10 cellular contexts compared by ENCODE assay signal in genomic region chr22:24937114-24937513, GRCh38. TPM values are rescaled to one million over a fixed set of nuclear protein-coding genes. Genes with fewer than 3 reads are reported as not detected.
DNase-seq lines count a peak whose midpoint lies in the region; ATAC-seq, FAIRE-seq and TF ChIP-seq lines count a peak whose summit lies in the region.
"Had no signal": no experiment of that assay in that cellular context is flagged by ENCODE, and none has a peak within 500 bp of the region (broad histone marks: within the 10 kb centered on the region; RNA-seq: fewer than 3 reads in every experiment).

No MANE protein-coding gene starts in this region.

- H3K9me3 ChIP-seq in DND-41 (ENCODE audit: insufficient read depth, low read length, severe bottlenecking) (no peaks in the 10 kb centered on the region), keratinocyte (ENCODE audit: control insufficient read depth, low read depth, low read length) (no peaks in the 10 kb centered on the region)
- H3K9me3 ChIP-seq: right atrium auricular region had no signal

- H4K20me1 ChIP-seq in DND-41 (ENCODE audit: insufficient read depth, low read length), result no peaks in the 10 kb centered on the region
- no peaks in the 10 kb centered on the region for H4K20me1 ChIP-seq in keratinocyte (ENCODE audit: control insufficient read depth, extremely low read depth, insufficient read depth, low read length)

- H3K9me1 ChIP-seq in keratinocyte (ENCODE audit: control insufficient read depth, extremely low read depth, insufficient read depth, low read length), result no peaks in the 10 kb centered on the region

- DNase-seq in DND-41, result peak; percentile 6
- peak; percentile 42 for DNase-seq in HT1080 (ENCODE audit: low read depth)
- peak; percentile 49 for DNase-seq in SW480 (ENCODE audit: low spot score)
- no peak for DNase-seq in keratinocyte (ENCODE audit: low read depth, low spot score)
- no peak for DNase-seq in cardiac septum (ENCODE audit: low spot score)
- no peak for DNase-seq in GDM1 (lab: John Stamatoyannopoulos, UW)

- H3K4me3 ChIP-seq in DND-41 (ENCODE audit: low read depth in 1 of 2, low read length in 2 of 2) (no peak overlapping the region), keratinocyte (ENCODE audit: control insufficient read depth in 2 of 3, extremely low read depth in 1 of 3, insufficient read depth in 2 of 3, low read depth in 1 of 3, low read length in 3 of 3) (no peak overlapping the region)
- H3K4me3 ChIP-seq: right atrium auricular region had no signal

- H3K27ac ChIP-seq in DND-41 (ENCODE audit: low read length) (no peak overlapping the region), keratinocyte (ENCODE audit: control insufficient read depth, insufficient read depth, low read length) (no peak overlapping the region)
- H3K27ac ChIP-seq: right atrium auricular region had no signal

- H3K4me1 ChIP-seq in DND-41 (ENCODE audit: insufficient read depth, low read length) (no peaks in the 10 kb centered on the region), keratinocyte (ENCODE audit: control insufficient read depth, extremely low read depth, insufficient read depth, low read length) (no peaks in the 10 kb centered on the region)
- H3K4me1 ChIP-seq: right atrium auricular region had no signal

- H3K79me2 ChIP-seq in DND-41 (ENCODE audit: insufficient read depth, low read length), result no peaks in the 10 kb centered on the region
- H3K79me2 ChIP-seq in keratinocyte (ENCODE audit: control insufficient read depth, insufficient read depth, low read length), result no peaks in the 10 kb centered on the region

- intact Hi-C loops in cardiac septum (cut with DNase I), result no loop called here

- ATAC-seq in DND-41 (ENCODE audit: insufficient read depth, low read depth) (no peak; the same call in 2 of the 3 replicates), GM19023 (IDR thresholded peaks at IDR 0.05; ENCODE audit: unreplicated experiment) (no peak), GM21576 (IDR thresholded peaks at IDR 0.05; ENCODE audit: unreplicated experiment) (no peak)

- no peak overlapping the region for H2AFZ ChIP-seq in DND-41 (ENCODE audit: low read depth, low read length)
- H2AFZ ChIP-seq in keratinocyte (ENCODE audit: control insufficient read depth, low read length), result no peak overlapping the region

- H3K27me3 ChIP-seq in DND-41 (ENCODE audit: insufficient read depth, low read length, poor library complexity), result peaks cover 9% of the 10 kb centered on the region
- peaks cover 10% of the 10 kb centered on the region for H3K27me3 ChIP-seq in keratinocyte (ENCODE audit: control insufficient read depth, extremely low read depth, insufficient read depth, low read length)
- H3K27me3 ChIP-seq: right atrium auricular region had no signal

- no peak overlapping the region for H3K4me2 ChIP-seq in DND-41 (ENCODE audit: insufficient read depth, low read length)
- no peak overlapping the region for H3K4me2 ChIP-seq in keratinocyte (ENCODE audit: control insufficient read depth, extremely low read depth, insufficient read depth, low read depth, low read length)

- H3K36me3 ChIP-seq in DND-41 (ENCODE audit: insufficient read depth, low read length) (no peaks in the 10 kb centered on the region), keratinocyte (ENCODE audit: control insufficient read depth in 2 of 2, extremely low read depth in 1 of 2, insufficient read depth in 2 of 2, low read length in 2 of 2) (no peaks in the 10 kb centered on the region)
- H3K36me3 ChIP-seq: right atrium auricular region had no signal

- dilution Hi-C loops in keratinocyte (cut with MboI; ENCODE audit: extremely low pct_ligation_motif_present, low sequenced_read_pairs), result no loop called here

- peak; percentile 43 for TF ChIP-seq CTCF in DND-41 (IDR thresholded peaks at IDR 0.05; ENCODE audit: borderline replicate concordance, extremely low read depth, low read length, poor library complexity, severe bottlenecking)
- TF ChIP-seq CTCF in keratinocyte (optimal IDR thresholded peaks at IDR 0.05 in 1 of 3, IDR thresholded peaks at IDR 0.05 in 1 of 3, conservative IDR thresholded peaks at IDR 0.05 in 1 of 3; ENCODE audit: extremely low read depth in 1 of 3, insufficient read depth in 2 of 3, low read length in 3 of 3), result peak; percentile 48 to 58 (median 48)

- no peak overlapping the region for H3K9ac ChIP-seq in DND-41 (ENCODE audit: low read depth, low read length)
- H3K9ac ChIP-seq in keratinocyte (ENCODE audit: control insufficient read depth, extremely low read depth, insufficient read depth, low read length), result no peak overlapping the region

- FAIRE-seq in keratinocyte (lab: Jason Lieb, UNC), result peak; percentile 69

RNA-seq across cellular contexts. Expression of gene LHFPL7, which starts 9.4 kb away (rescaled TPM):
- not detected in 2 replicates for total RNA-seq in HT1080 (2014; rRNA removed; shearing (Covaris generic))
- polyA plus RNA-seq in HT1080 (2015; cell fraction: cytosol; rRNA removed), result not detected in 2 replicates
- not detected in 2 replicates for polyA plus RNA-seq in HT1080 (2015; cell fraction: nucleus; rRNA removed)
- polyA plus RNA-seq in keratinocyte, result not detected in 3 replicates
- not detected for polyA plus RNA-seq in keratinocyte (2011; ENCODE audit: low read depth)
- polyA plus RNA-seq in keratinocyte (2011; cell fraction: cytosol; rRNA removed), result not detected in 2 replicates
- not detected in 2 replicates for polyA plus RNA-seq in keratinocyte (2011; cell fraction: nucleus; rRNA removed)
- not detected in 2 replicates for polyA plus RNA-seq in keratinocyte (2012; ENCODE audit: low replicate concordance)
- not detected in 3 replicates for polyA minus RNA-seq in keratinocyte
- not detected for polyA minus RNA-seq in keratinocyte (2011; cell fraction: cytosol; rRNA and poly(A)+ RNA removed)
- polyA minus RNA-seq in keratinocyte (2011; cell fraction: nucleus; rRNA and poly(A)+ RNA removed), result not detected in 2 replicates
- not detected for total RNA-seq in cardiac septum
- total RNA-seq: right atrium auricular region had no signal
- polyA plus RNA-seq: IgD-negative memory B cell had no signal

RNA-seq across cellular contexts. Expression of gene KIAA1671, which starts 15.4 kb away (rescaled TPM):
- 9.8 and 12.8 TPM in 2 replicates for total RNA-seq in HT1080 (2014; rRNA removed; shearing (Covaris generic))
- polyA plus RNA-seq in HT1080 (2015; cell fraction: cytosol; rRNA removed), result 6.9 and 7.1 TPM in 2 replicates
- polyA plus RNA-seq in HT1080 (2015; cell fraction: nucleus; rRNA removed), result 50.6 and 62.4 TPM in 2 replicates
- polyA plus RNA-seq in keratinocyte, result 15.3 to 17.4 TPM (median 15.4 TPM) in 3 replicates
- polyA plus RNA-seq in keratinocyte (2011; ENCODE audit: low read depth), result 10.4 TPM
- polyA plus RNA-seq in keratinocyte (2011; cell fraction: cytosol; rRNA removed), result 15.3 and 19.5 TPM in 2 replicates
- 49.4 and 50.0 TPM in 2 replicates for polyA plus RNA-seq in keratinocyte (2011; cell fraction: nucleus; rRNA removed)
- 16.1 and 19.0 TPM in 2 replicates for polyA plus RNA-seq in keratinocyte (2012; ENCODE audit: low replicate concordance)
- 36.5 to 48.2 TPM (median 39.6 TPM) in 3 replicates for polyA minus RNA-seq in keratinocyte
- 24.7 TPM for polyA minus RNA-seq in keratinocyte (2011; cell fraction: cytosol; rRNA and poly(A)+ RNA removed)
- polyA minus RNA-seq in keratinocyte (2011; cell fraction: nucleus; rRNA and poly(A)+ RNA removed), result 62.6 and 98.8 TPM in 2 replicates
- 12.3 TPM for total RNA-seq in cardiac septum
- polyA plus RNA-seq: IgD-negative memory B cell had no signal

Comparison
In these comparisons a context has a peak if more than half of its experiments do, and no peak if none do; other contexts are left out.
1. DNase-seq: peak in DND-41 (single experiment), HT1080 (single experiment) and SW480 (single experiment); none in keratinocyte (single experiment), cardiac septum (single experiment) and GDM1 (single experiment).